In the genomic region with DNA sequence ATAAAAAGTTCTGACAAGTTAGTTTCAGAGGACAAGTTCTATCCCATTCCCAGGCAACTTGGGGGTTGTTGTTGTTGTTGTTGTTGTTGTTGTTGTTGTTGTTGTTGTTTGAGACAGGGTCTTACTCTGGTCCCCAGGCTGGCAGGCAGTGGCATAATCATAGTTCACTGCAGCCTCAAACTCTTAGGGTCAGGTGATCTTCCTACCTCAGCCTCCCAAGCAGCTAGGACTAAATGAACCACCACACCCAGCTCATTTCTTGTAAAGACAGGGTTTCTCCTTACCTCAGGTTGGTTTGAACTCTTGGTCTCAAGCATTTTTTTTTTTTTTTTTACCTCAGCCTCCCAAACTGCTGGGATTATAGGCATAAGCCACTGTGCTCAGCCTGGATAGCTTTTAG, we compare ENCODE assay signal across 23 cellular contexts. TPM values are rescaled to one million over a fixed set of nuclear protein-coding genes. Genes with fewer than 3 reads are reported as not detected.
DNase-seq lines count a peak whose midpoint lies in the region; ATAC-seq and TF ChIP-seq lines count a peak whose summit lies in the region.
"Had no signal": no experiment of that assay in that cellular context is flagged by ENCODE, and none has a peak within 500 bp of the region (broad histone marks: within the 10 kb centered on the region; RNA-seq: fewer than 3 reads in every experiment).

No MANE protein-coding gene starts in this region.

- H3K4me3 ChIP-seq in GM23338: no peak overlapping the region
- H3K4me3 ChIP-seq: A549; BLaER1 treated with 17β-estradiol and CSF1 and Interleukin-3, amounts not matched to agents 10 nM and 100 nM had no signal

- ATAC-seq in GM23338: no peak
- ATAC-seq: A549, HCT116 had no signal

- no peak overlapping the region for H3K27ac ChIP-seq in GM23338 (ENCODE audit: low read depth)
- H3K27ac ChIP-seq: A549; BLaER1 treated with 17β-estradiol and CSF1 and Interleukin-3, amounts not matched to agents 10 nM and 100 nM had no signal

- peak; percentile 23 for DNase-seq in activated naive CD4-positive, alpha-beta T cell treated with anti-CD3 and anti-CD28 coated beads, Interleukin-2, amount 10 ng/mL, durations not matched to agents 7 days and 5 days
- no peak for DNase-seq in activated naive CD4-positive, alpha-beta T cell (lab: John Stamatoyannopoulos, UW)
- no peak for DNase-seq in GM23338 (ENCODE audit: low spot score)
- DNase-seq in NCI-H69 (lab: John Stamatoyannopoulos, UW): peak; percentile 8
- no peak for DNase-seq in activated T-helper 1 cell treated with anti-CD3 and anti-CD28 coated beads, Interleukin-12 subunit alpha, Interleukin-12 subunit beta, Interleukin-2, Interleukin-4 antibody, amounts not matched to agents 30 ng/mL and 10 ng/mL and 1 ng/mL, durations not matched to agents 14 hours and 24 hours and 36 hours (ENCODE audit: low spot score)
- DNase-seq in KG1 (lab: John Stamatoyannopoulos, UW): no peak
- no peak for DNase-seq in mucosa of gallbladder (ENCODE audit: low spot score)
- no peak for DNase-seq in DMS153 (lab: John Stamatoyannopoulos, UW)
- DNase-seq: 8988T; ACHN; AML-193; BE2C; CD4-positive, alpha-beta T cell; CD8-positive, alpha-beta memory T cell; DMS 273 treated with DMSO at 0.1 percent for 48 hours; DMS53; DMS79 treated with DMSO at 0.1 percent for 48 hours; GF-D8; H9 had no signal

- H3K36me3 Mint-ChIP-seq in activated naive CD4-positive, alpha-beta T cell treated with anti-CD3 and anti-CD28 coated beads, Interleukin-2, amount 10 ng/mL, durations not matched to agents 7 days and 5 days: peaks cover 14% of the 10 kb centered on the region
- no peaks in the 10 kb centered on the region for H3K36me3 Mint-ChIP-seq in GM23338 (ENCODE audit: low read depth)
- H3K36me3 Mint-ChIP-seq in activated T-helper 1 cell treated with anti-CD3 and anti-CD28 coated beads, Interleukin-12 subunit alpha, Interleukin-12 subunit beta, Interleukin-2, Interleukin-4 antibody, amounts not matched to agents 30 ng/mL and 10 ng/mL and 1 ng/mL, durations not matched to agents 14 hours and 24 hours and 36 hours (ENCODE audit: low read depth): peaks cover 22% of the 10 kb centered on the region
- H3K36me3 Mint-ChIP-seq: CD14-positive monocyte had no signal

- no peaks in the 10 kb centered on the region for H3K4me1 ChIP-seq in GM23338 (ENCODE audit: insufficient read depth)
- H3K4me1 ChIP-seq: A549; BE2C; BLaER1 treated with 17β-estradiol and CSF1 and Interleukin-3, amounts not matched to agents 10 nM and 100 nM had no signal

- no peaks in the 10 kb centered on the region for H3K36me3 ChIP-seq in GM23338 (ENCODE audit: insufficient read depth)
- H3K36me3 ChIP-seq: BE2C; BLaER1 treated with 17β-estradiol and CSF1 and Interleukin-3, amounts not matched to agents 10 nM and 100 nM had no signal

- H3K79me2 ChIP-seq in GM23338 (replicated peaks; ENCODE audit: insufficient read depth): no peaks in the 10 kb centered on the region

- TF ChIP-seq CTCF in GM23338 (conservative IDR thresholded peaks at IDR 0.05; ENCODE audit: low read depth in 2 of 2): no peak

- no peaks in the 10 kb centered on the region for H3K27me3 Mint-ChIP-seq in activated naive CD4-positive, alpha-beta T cell treated with anti-CD3 and anti-CD28 coated beads, Interleukin-2, amount 10 ng/mL, durations not matched to agents 7 days and 5 days
- H3K27me3 Mint-ChIP-seq in GM23338 (ENCODE audit: insufficient read depth, low read depth, poor library complexity): no peaks in the 10 kb centered on the region
- H3K27me3 Mint-ChIP-seq in activated T-helper 1 cell treated with anti-CD3 and anti-CD28 coated beads, Interleukin-12 subunit alpha, Interleukin-12 subunit beta, Interleukin-2, Interleukin-4 antibody, amounts not matched to agents 30 ng/mL and 10 ng/mL and 1 ng/mL, durations not matched to agents 14 hours and 24 hours and 36 hours (ENCODE audit: insufficient read depth): no peaks in the 10 kb centered on the region

- no peaks in the 10 kb centered on the region for H3F3A ChIP-seq in GM23338 (replicated peaks; ENCODE audit: low read depth)

- intact Hi-C loops in activated T-helper 1 cell treated with anti-CD3 and anti-CD28 coated beads, Interleukin-12 subunit alpha, Interleukin-12 subunit beta, Interleukin-2, Interleukin-4 antibody, amounts not matched to agents 30 ng/mL and 10 ng/mL and 1 ng/mL, durations not matched to agents 14 hours and 24 hours and 36 hours (cut with micrococcal nuclease): no loop called here

- CTCF ChIA-PET in activated naive CD4-positive, alpha-beta T cell treated with anti-CD3 and anti-CD28 coated beads, Interleukin-2, amount 10 ng/mL, durations not matched to agents 7 days and 5 days (lab: Charles Lee): interaction anchor here (0.6 kb wide), 1 partner anchor 69 kb away, joined by 3 read pairs; no protein-coding TSS in a partner anchor

- H4K20me1 ChIP-seq in GM23338 (replicated peaks; ENCODE audit: insufficient read depth): no peaks in the 10 kb centered on the region
- H4K20me1 ChIP-seq: BLaER1 treated with 17β-estradiol and CSF1 and Interleukin-3, amounts not matched to agents 10 nM and 100 nM had no signal

- peak overlapping the region; percentile 47; the same call in 1 of the 2 replicates for H2AFZ ChIP-seq in GM23338

- no peak overlapping the region for H3K4me2 ChIP-seq in GM23338
- H3K4me2 ChIP-seq: A549; BLaER1 treated with 17β-estradiol and CSF1 and Interleukin-3, amounts not matched to agents 10 nM and 100 nM had no signal

- no peaks in the 10 kb centered on the region for H3K9me2 ChIP-seq in GM23338 (ENCODE audit: insufficient read depth)

- H3K4me3 Mint-ChIP-seq in activated naive CD4-positive, alpha-beta T cell treated with anti-CD3 and anti-CD28 coated beads, Interleukin-2, amount 10 ng/mL, durations not matched to agents 7 days and 5 days: no peak overlapping the region
- no peak overlapping the region for H3K4me3 Mint-ChIP-seq in GM23338
- H3K4me3 Mint-ChIP-seq in activated T-helper 1 cell treated with anti-CD3 and anti-CD28 coated beads, Interleukin-12 subunit alpha, Interleukin-12 subunit beta, Interleukin-2, Interleukin-4 antibody, amounts not matched to agents 30 ng/mL and 10 ng/mL and 1 ng/mL, durations not matched to agents 14 hours and 24 hours and 36 hours: no peak overlapping the region
- H3K4me3 Mint-ChIP-seq: CD14-positive monocyte; CD4-positive, alpha-beta T cell; CD8-positive, alpha-beta memory T cell; H9 had no signal

- H3K27ac Mint-ChIP-seq in activated naive CD4-positive, alpha-beta T cell treated with anti-CD3 and anti-CD28 coated beads, Interleukin-2, amount 10 ng/mL, durations not matched to agents 7 days and 5 days: no peak overlapping the region
- H3K27ac Mint-ChIP-seq in GM23338: no peak overlapping the region; the same call in 1 of the 2 replicates
- H3K27ac Mint-ChIP-seq in activated T-helper 1 cell treated with anti-CD3 and anti-CD28 coated beads, Interleukin-12 subunit alpha, Interleukin-12 subunit beta, Interleukin-2, Interleukin-4 antibody, amounts not matched to agents 30 ng/mL and 10 ng/mL and 1 ng/mL, durations not matched to agents 14 hours and 24 hours and 36 hours: peak overlapping the region; percentile 19
- H3K27ac Mint-ChIP-seq: CD14-positive monocyte; CD4-positive, alpha-beta T cell; H9 had no signal

- peaks cover 11% of the 10 kb centered on the region for H3K9me3 Mint-ChIP-seq in activated naive CD4-positive, alpha-beta T cell treated with anti-CD3 and anti-CD28 coated beads, Interleukin-2, amount 10 ng/mL, durations not matched to agents 7 days and 5 days
- peaks cover 2% of the 10 kb centered on the region; the same call in 2 of the 3 replicates for H3K9me3 Mint-ChIP-seq in GM23338
- H3K9me3 Mint-ChIP-seq in activated T-helper 1 cell treated with anti-CD3 and anti-CD28 coated beads, Interleukin-12 subunit alpha, Interleukin-12 subunit beta, Interleukin-2, Interleukin-4 antibody, amounts not matched to agents 30 ng/mL and 10 ng/mL and 1 ng/mL, durations not matched to agents 14 hours and 24 hours and 36 hours: peaks cover 29% of the 10 kb centered on the region
- H3K9me3 Mint-ChIP-seq: H9 had no signal

- peaks cover 27% of the 10 kb centered on the region for H3K4me1 Mint-ChIP-seq in activated naive CD4-positive, alpha-beta T cell treated with anti-CD3 and anti-CD28 coated beads, Interleukin-2, amount 10 ng/mL, durations not matched to agents 7 days and 5 days
- H3K4me1 Mint-ChIP-seq in GM23338: no peaks in the 10 kb centered on the region
- H3K4me1 Mint-ChIP-seq in activated T-helper 1 cell treated with anti-CD3 and anti-CD28 coated beads, Interleukin-12 subunit alpha, Interleukin-12 subunit beta, Interleukin-2, Interleukin-4 antibody, amounts not matched to agents 30 ng/mL and 10 ng/mL and 1 ng/mL, durations not matched to agents 14 hours and 24 hours and 36 hours (ENCODE audit: low read depth): peaks cover 69% of the 10 kb centered on the region
- H3K4me1 Mint-ChIP-seq: CD14-positive monocyte, H9 had no signal

- H3K27me3 ChIP-seq in GM23338 (ENCODE audit: insufficient read depth): no peaks in the 10 kb centered on the region
- H3K27me3 ChIP-seq: BE2C; BLaER1 treated with 17β-estradiol and CSF1 and Interleukin-3, amounts not matched to agents 10 nM and 100 nM had no signal

TF ChIP-seq in GM23338, 12 proteins besides CTCF, POLR2A, EP300 and RAD21 (continues in another document):
- no peak for TF ChIP-seq ZNF331 (CRISPR knock-in tag; IDR thresholded peaks at IDR 0.05; ENCODE audit: low read depth)
- no peak for TF ChIP-seq STAT1 (IDR thresholded peaks at IDR 0.05; ENCODE audit: unreplicated experiment)
- TF ChIP-seq ETS1 (IDR thresholded peaks at IDR 0.05): no peak

RNA-seq across cellular contexts. Expression of gene PPP1R2B, which starts 15.3 kb away (rescaled TPM):
- total RNA-seq in GM23338 (2014; rRNA removed; shearing (Covaris generic)): 0.21 TPM in 1 of 2 replicates, not detected in the other
- 0.11 TPM in 1 of 2 replicates, not detected in the other for polyA plus RNA-seq in GM23338 (2016; fragmentation: Nextera tagmentation; extraction: Ambion mirVana)
- total RNA-seq in activated T-helper 1 cell treated with anti-CD3 and anti-CD28 coated beads, Interleukin-12 subunit alpha, Interleukin-12 subunit beta, Interleukin-2, Interleukin-4 antibody, amounts not matched to agents 30 ng/mL and 10 ng/mL and 1 ng/mL, durations not matched to agents 14 hours and 24 hours and 36 hours: 0.39 and 0.86 TPM in 2 replicates
- not detected for total RNA-seq in mucosa of gallbladder
- total RNA-seq: H9 had no signal
- polyA plus RNA-seq: A549 had no signal

Comparison
In these comparisons a context has a peak if more than half of its experiments do, and no peak if none do; other contexts are left out.
1. DNase-seq: peak in activated naive CD4-positive, alpha-beta T cell treated with anti-CD3 and anti-CD28 coated beads, Interleukin-2, amount 10 ng/mL, durations not matched to agents 7 days and 5 days (single experiment) and NCI-H69 (single experiment); none in activated naive CD4-positive, alpha-beta T cell (0 of 4), GM23338 (single experiment), activated T-helper 1 cell treated with anti-CD3 and anti-CD28 coated beads, Interleukin-12 subunit alpha, Interleukin-12 subunit beta, Interleukin-2, Interleukin-4 antibody, amounts not matched to agents 30 ng/mL and 10 ng/mL and 1 ng/mL, durations not matched to agents 14 hours and 24 hours and 36 hours (single experiment), KG1 (single experiment), mucosa of gallbladder (single experiment) and DMS153 (single experiment).